In genomic region chr10:106741131-106741530, GRCh38 we compare ENCODE assay signal across 25 cellular contexts.
"Had no signal": no experiment of that assay in that cellular context is flagged by ENCODE, and none has a peak within 500 bp of the region (broad histone marks: within the 10 kb centered on the region; RNA-seq: fewer than 3 reads in every experiment).

No MANE protein-coding gene starts in this region.

- DNase-seq: heart right ventricle; hippocampal formation; kidney; left ventricle myocardium inferior; naive thymus-derived CD4-positive, alpha-beta T cell; ovary; retina; right cardiac atrium; stimulated activated CD4-positive, alpha-beta T cell treated with anti-CD3 and anti-CD28 coated beads, Interleukin-12 subunit alpha, Interleukin-12 subunit beta, amount 100 ng/mL, for 4 hours; stimulated activated CD4-positive, alpha-beta T cell treated with anti-CD3 and anti-CD28 coated beads, Interleukin-15, amount 100 ng/mL, for 24 hours; stimulated activated CD4-positive, alpha-beta T cell treated with anti-CD3 and anti-CD28 coated beads, Interleukin-2, amount 100 ng/mL, for 24 hours; stimulated activated CD4-positive, alpha-beta T cell treated with anti-CD3 and anti-CD28 coated beads, Interleukin-4, amount 100 ng/mL, for 1 hour; stimulated activated naive B cell treated with anti-CD40 and anti-IgM and Interleukin-4, amounts not matched to agents 10 μg/mL and 1 μg/mL and 100 μg/mL, for 72 hours; stimulated activated naive CD8-positive, alpha-beta T cell treated with anti-CD3 and anti-CD28 coated beads, Interleukin-15, Interleukin-2, amounts not matched to agents 100 U/mL and 50 U/mL, for 24 hours; stomach; testis; thyroid gland; transverse colon; upper lobe of left lung had no signal

- H3K27ac ChIP-seq: heart right ventricle, left ventricle myocardium inferior, ovary, prostate gland, skin epidermis, stomach, testis, thyroid gland, transverse colon, upper lobe of left lung, vagina had no signal

- H3K4me3 ChIP-seq: heart right ventricle, left ventricle myocardium inferior, lung, ovary, prostate gland, skin epidermis, stomach, testis, thyroid gland, transverse colon, upper lobe of left lung, vagina had no signal

- ATAC-seq: heart right ventricle; naive thymus-derived CD4-positive, alpha-beta T cell; natural killer cell treated with Interleukin-12 subunit alpha and Interleukin-12 subunit beta and Interleukin-15 and Interleukin-18, amount 100 ng/mL, for 72 hours; right cardiac atrium; sciatic nerve; stimulated activated naive B cell treated with anti-CD40 and anti-IgM and Interleukin-4, amounts not matched to agents 10 μg/mL and 1 μg/mL and 100 μg/mL, for 72 hours; stimulated activated naive CD8-positive, alpha-beta T cell treated with anti-CD3 and anti-CD28 coated beads, Interleukin-15, Interleukin-2, amounts not matched to agents 100 U/mL and 50 U/mL, for 24 hours had no signal

- H3K36me3 ChIP-seq: heart right ventricle, left ventricle myocardium inferior, ovary, prostate gland, stomach, thyroid gland, transverse colon, upper lobe of left lung, vagina had no signal

- H3K27me3 ChIP-seq: heart right ventricle, ovary, stomach, testis, thyroid gland, transverse colon, upper lobe of left lung, vagina had no signal

- H3K9me3 ChIP-seq: heart right ventricle, left ventricle myocardium inferior, ovary, prostate gland, stomach, testis, thyroid gland, transverse colon, upper lobe of left lung, vagina had no signal

- H3K4me1 ChIP-seq: heart right ventricle, left ventricle myocardium inferior, prostate gland, stomach, testis, thyroid gland, transverse colon, upper lobe of left lung, vagina had no signal
